Comparison of ENCODE assay signal across 8 cellular contexts in genomic region chr4:153344131-153345010, GRCh38.
A peak's percentile ranks its signal among the peaks of the same experiment; 100 is the strongest.
DNase-seq lines count a peak whose midpoint lies in the region; ATAC-seq, FAIRE-seq and TF ChIP-seq lines count a peak whose summit lies in the region.

MND1 (plus strand) TSS chr4:153344688; CDS start chr4:153344738, 50 bp downstream.

- H3K27ac Mint-ChIP-seq in nephron progenitor cell, result peak within 1 kb of the TSS; percentile 80
- peak within 1 kb of the TSS; percentile 87 to 97 for H3K27ac Mint-ChIP-seq in stimulated activated naive CD8-positive, alpha-beta T cell treated with anti-CD3 and anti-CD28 coated beads, Interleukin-15, amount 100 ng/mL, for 72 hours

- H3K9me3 Mint-ChIP-seq in nephron progenitor cell, result no peaks in the 10 kb centered on the region
- no peaks in the 10 kb centered on the region for H3K9me3 Mint-ChIP-seq in stimulated activated naive CD8-positive, alpha-beta T cell treated with anti-CD3 and anti-CD28 coated beads, Interleukin-15, amount 100 ng/mL, for 72 hours

- peak; percentile 97 for ATAC-seq in stimulated activated naive CD8-positive, alpha-beta T cell treated with anti-CD3 and anti-CD28 coated beads, Interleukin-15, amount 100 ng/mL, for 72 hours

- TF ChIP-seq POLR2A in H54 (IDR thresholded peaks at IDR 0.05; ENCODE audit: low read depth, low read length), result peak; percentile 82

- H3K4me1 Mint-ChIP-seq in nephron progenitor cell, result peaks cover 39% of the 10 kb centered on the region
- peaks cover 40% of the 10 kb centered on the region for H3K4me1 Mint-ChIP-seq in stimulated activated naive CD8-positive, alpha-beta T cell treated with anti-CD3 and anti-CD28 coated beads, Interleukin-15, amount 100 ng/mL, for 72 hours

- peak within 1 kb of the TSS; percentile 93 for H3K4me3 Mint-ChIP-seq in nephron progenitor cell
- peak within 1 kb of the TSS; percentile 91 to 93 for H3K4me3 Mint-ChIP-seq in stimulated activated naive CD8-positive, alpha-beta T cell treated with anti-CD3 and anti-CD28 coated beads, Interleukin-15, amount 100 ng/mL, for 72 hours

- peaks cover 10% of the 10 kb centered on the region for H3K36me3 Mint-ChIP-seq in nephron progenitor cell (ENCODE audit: low read depth)

- peak; percentile 96 for TF ChIP-seq CTCF in nephron progenitor cell (IDR thresholded peaks at IDR 0.05)

- FAIRE-seq in H54 (lab: Jason Lieb, UNC), result no peak

- peaks cover 4% of the 10 kb centered on the region for H3K27me3 Mint-ChIP-seq in nephron progenitor cell (ENCODE audit: low read depth, poor library complexity)
- H3K27me3 Mint-ChIP-seq in stimulated activated naive CD8-positive, alpha-beta T cell treated with anti-CD3 and anti-CD28 coated beads, Interleukin-15, amount 100 ng/mL, for 72 hours, result peaks cover 34% of the 10 kb centered on the region

- DNase-seq in GDM1 (lab: John Stamatoyannopoulos, UW), result peak; percentile 82
- peak; percentile 61 for DNase-seq in H54 (ENCODE audit: insufficient read length, low spot score)
- DNase-seq in LoVo (ENCODE audit: low spot score), result peak; percentile 80
- peak; percentile 9 to 57 for DNase-seq in SHP77 (lab: John Stamatoyannopoulos, UW)
- peak; percentile 86 for DNase-seq in activated T-helper 9 cell treated with anti-CD3 and anti-CD28 coated beads, Interleukin-2, amount 50 U/mL, for 16 hours (ENCODE audit: low read depth)
- DNase-seq in fibroblast of the conjunctiva (ENCODE audit: low read depth), result peak; percentile 59
- peak; percentile 96 for DNase-seq in nephron progenitor cell
- peak; percentile 91 to 94 for DNase-seq in stimulated activated naive CD8-positive, alpha-beta T cell treated with anti-CD3 and anti-CD28 coated beads, Interleukin-15, amount 100 ng/mL, for 72 hours

Comparison
In these comparisons a context has a peak if more than half of its experiments do, and no peak if none do; other contexts are left out.
1. Peak in every context shown above with its lines: DNase-seq and ATAC-seq.
2. DNase-seq: peak in every context shown above with its lines; median percentile 96 in nephron progenitor cell; 92 in stimulated activated naive CD8-positive, alpha-beta T cell treated with anti-CD3 and anti-CD28 coated beads, Interleukin-15, amount 100 ng/mL, for 72 hours; 86 in activated T-helper 9 cell treated with anti-CD3 and anti-CD28 coated beads, Interleukin-2, amount 50 U/mL, for 16 hours; 82 in GDM1; 80 in LoVo; 61 in H54; 59 in fibroblast of the conjunctiva; 33 in SHP77.